Comparison of ENCODE assay signal across 1 cellular context in genomic region chr2:47119001-47119400, GRCh38.
TF ChIP-seq lines count a peak whose summit lies in the region.

No MANE protein-coding gene starts in this region.

TF ChIP-seq in SK-N-SH, 30 proteins besides CTCF, POLR2A, EP300 and RAD21 (continued from another document):
- TF ChIP-seq REST (IDR thresholded peaks at IDR 0.05; ENCODE audit: low read depth, low read length) (no peak), NFIC (IDR thresholded peaks at IDR 0.05; ENCODE audit: borderline replicate concordance) (peak; percentile 44; the same call in 1 of the 2 replicates), CHD2 (IDR thresholded peaks at IDR 0.05; ENCODE audit: low read length, partially characterized antibody) (no peak), IRF3 (IDR thresholded peaks at IDR 0.05; ENCODE audit: low read depth, low read length) (no peak), PBX3 (IDR thresholded peaks at IDR 0.05) (peak; percentile 69), JUND (IDR thresholded peaks at IDR 0.05) (peak; percentile 57), RXRA (IDR thresholded peaks at IDR 0.05; ENCODE audit: borderline replicate concordance, low read depth) (peak; percentile 20; the same call in 1 of the 2 replicates), USF1 (IDR thresholded peaks at IDR 0.05; ENCODE audit: borderline replicate concordance, low read depth) (no peak), MXI1 (IDR thresholded peaks at IDR 0.05; ENCODE audit: low read depth, low read length) (no peak), GABPA (IDR thresholded peaks at IDR 0.05; ENCODE audit: low read depth) (no peak; the same call in 1 of the 2 replicates), TEAD4 (IDR thresholded peaks at IDR 0.05; ENCODE audit: borderline replicate concordance, insufficient read depth) (peak; percentile 54; the same call in 1 of the 2 replicates), RCOR1 (IDR thresholded peaks at IDR 0.05; ENCODE audit: low read length) (no peak), FOXJ3 (CRISPR knock-in tag; IDR thresholded peaks at IDR 0.05) (no peak), FOSL2 (IDR thresholded peaks at IDR 0.05; ENCODE audit: borderline replicate concordance, low read depth) (peak; percentile 69; the same call in 1 of the 2 replicates), USF2 (IDR thresholded peaks at IDR 0.05; ENCODE audit: borderline replicate concordance, low read depth, low read length) (no peak), SIN3A (IDR thresholded peaks at IDR 0.05; ENCODE audit: borderline replicate concordance, low read depth, low read length) (no peak), RFX5 (IDR thresholded peaks at IDR 0.05; ENCODE audit: low read length) (no peak), POLR2AphosphoS5 (IDR thresholded peaks at IDR 0.05; ENCODE audit: low read depth, low read length) (0 out of 2 replicates have a peak, but pooled peaks have one; percentile 14), EZH2phosphoT487 (IDR thresholded peaks at IDR 0.05; ENCODE audit: borderline replicate concordance, low read depth) (no peak), TAF1 (IDR thresholded peaks at IDR 0.05; ENCODE audit: borderline replicate concordance, low read depth, low read length) (no peak), FOXM1 (IDR thresholded peaks at IDR 0.05; ENCODE audit: low read depth) (no peak), YY1 (IDR thresholded peaks at IDR 0.05; ENCODE audit: low read depth) (no peak)
